Comparison of ENCODE assay signal across 8 cellular contexts in genomic region chr7:1664711-1665591, GRCh38. TPM values are rescaled to one million over a fixed set of nuclear protein-coding genes. Genes with fewer than 3 reads are reported as not detected.
A peak's percentile ranks its signal among the peaks of the same experiment; 100 is the strongest.
DNase-seq lines count a peak whose midpoint lies in the region; ATAC-seq and TF ChIP-seq lines count a peak whose summit lies in the region.

No MANE protein-coding gene starts in this region.

- H3K27me3 ChIP-seq in Loucy (ENCODE audit: insufficient read depth, low read length, poor library complexity, severe bottlenecking): no peaks in the 10 kb centered on the region
- H3K27me3 ChIP-seq in WERI-Rb-1 (ENCODE audit: insufficient read depth, low read depth, severe bottlenecking): no peaks in the 10 kb centered on the region

- H3K9me3 ChIP-seq in Loucy (ENCODE audit: insufficient read depth, low read depth, low read length): no peaks in the 10 kb centered on the region
- H3K9me3 ChIP-seq in WERI-Rb-1 (ENCODE audit: severe bottlenecking): no peaks in the 10 kb centered on the region

- H3F3A ChIP-seq in Loucy (ENCODE audit: low read depth): no peaks in the 10 kb centered on the region

- H3K4me1 ChIP-seq in Loucy (ENCODE audit: insufficient read depth, low read length, poor library complexity, severe bottlenecking): no peaks in the 10 kb centered on the region

- H3K36me3 ChIP-seq in Loucy (ENCODE audit: insufficient read depth, low read length): no peaks in the 10 kb centered on the region
- H3K36me3 ChIP-seq in WERI-Rb-1: peaks cover 3% of the 10 kb centered on the region; the same call in 1 of the 2 replicates

- no peaks in the 10 kb centered on the region for H3K79me2 ChIP-seq in Loucy (ENCODE audit: insufficient read depth, low read length)

- DNase-seq in DMS 273 (lab: John Stamatoyannopoulos, UW; ENCODE audit: unreplicated experiment): peak; percentile 93
- peak; percentile 87 for DNase-seq in WERI-Rb-1
- peak; percentile 28 for DNase-seq in dedifferentiated amniotic fluid mesenchymal stem cell (ENCODE audit: extremely low spot score)
- DNase-seq in left lobe of liver (ENCODE audit: low spot score): peak; percentile 76
- DNase-seq in stimulated activated CD4-positive, alpha-beta T cell treated with anti-CD3 and anti-CD28 coated beads, Interleukin-2, amount 100 ng/mL, for 48 hours: peak; percentile 60
- no peak for DNase-seq in middle frontal gyrus (ENCODE audit: extremely low spot score, low spot score)

- no peaks in the 10 kb centered on the region for H4K20me1 ChIP-seq in Loucy (ENCODE audit: insufficient read depth, low read length, poor library complexity, severe bottlenecking)

- peak overlapping the region; percentile 81; the same call in 1 of the 2 replicates for H2AFZ ChIP-seq in Loucy (ENCODE audit: low read length)

- peak; percentile 19 for ATAC-seq in left lobe of liver
- no peak for ATAC-seq in HG02885 (IDR thresholded peaks at IDR 0.05; ENCODE audit: poor library complexity, unreplicated experiment)

- peak overlapping the region; percentile 90 for H3K27ac ChIP-seq in WERI-Rb-1

- peak overlapping the region; percentile 48 for H3K4me2 ChIP-seq in Loucy (ENCODE audit: low read depth, low read length, poor library complexity, severe bottlenecking)

- H3K9me2 ChIP-seq in Loucy (replicated peaks; ENCODE audit: low read depth, low read length): no peaks in the 10 kb centered on the region

- H3K9ac ChIP-seq in Loucy (ENCODE audit: low read depth, low read length, poor library complexity, severe bottlenecking): peak overlapping the region; percentile 39

- H3K4me3 ChIP-seq in Loucy (ENCODE audit: low read length, poor library complexity, severe bottlenecking) (peak overlapping the region; percentile 70), WERI-Rb-1 (ENCODE audit: low read depth, low read length) (peak overlapping the region; percentile 58)

- peak; percentile 55 for TF ChIP-seq CTCF in Loucy (conservative IDR thresholded peaks at IDR 0.05; ENCODE audit: low read length)
- peak; percentile 81 for TF ChIP-seq CTCF in WERI-Rb-1 (IDR thresholded peaks at IDR 0.05; ENCODE audit: low read depth, low read length)

RNA-seq across cellular contexts. Expression of gene ELFN1, which starts 5.1 kb away (rescaled TPM):
- 17.5 TPM for total RNA-seq in left lobe of liver
